ENCODE assay signal across 18 cellular contexts in genomic region chr18:47847635-47848034, GRCh38.
DNase-seq lines count a peak whose midpoint lies in the region; ATAC-seq and TF ChIP-seq lines count a peak whose summit lies in the region.
"Had no signal": no experiment of that assay in that cellular context is flagged by ENCODE, and none has a peak within 500 bp of the region (broad histone marks: within the 10 kb centered on the region; RNA-seq: fewer than 3 reads in every experiment).

No MANE protein-coding gene starts in this region.

- POLR2A ChIA-PET in activated CD4-positive, alpha-beta T cell treated with anti-CD3 and anti-CD28 coated beads for 36 hours (lab: Charles Lee) = no interaction called here

- no peak for TF ChIP-seq POLR2A in thyroid gland (IDR thresholded peaks at IDR 0.05)

- TF ChIP-seq CTCF in psoas muscle (IDR thresholded peaks at IDR 0.05) = no peak
- no peak for TF ChIP-seq CTCF in thyroid gland (IDR thresholded peaks at IDR 0.05)

- H3K36me3 ChIP-seq in psoas muscle (ENCODE audit: insufficient read depth in 1 of 2, low read depth in 1 of 2) = peaks cover 0 to 35% of the 10 kb centered on the region in 2 donors
- H3K36me3 ChIP-seq in thyroid gland = peaks cover 9 to 17% of the 10 kb centered on the region in 2 donors

- intact Hi-C loops in activated CD4-positive, alpha-beta T cell treated with anti-CD3 and anti-CD28 coated beads for 36 hours (cut with DNase I, micrococcal nuclease) = no loop called here
- intact Hi-C loops in psoas muscle (cut with DNase I) (no loop called here), thyroid gland (cut with DNase I) (no loop called here)

- no peaks in the 10 kb centered on the region for H3K9me3 ChIP-seq in psoas muscle
- H3K9me3 ChIP-seq in thyroid gland = no peaks in the 10 kb centered on the region
- H3K9me3 ChIP-seq: A549, Caco-2 had no signal

- H3K27ac Mint-ChIP-seq in activated CD4-positive, alpha-beta T cell treated with anti-CD3 and anti-CD28 coated beads for 36 hours = no peak overlapping the region
- H3K27ac Mint-ChIP-seq: CD4-positive, alpha-beta T cell had no signal

- no peak for DNase-seq in activated CD4-positive, alpha-beta T cell treated with anti-CD3 and anti-CD28 coated beads for 36 hours
- DNase-seq in activated CD4-positive, alpha-beta T cell treated with anti-CD3 and anti-CD28 coated beads for 1 hour = no peak
- DNase-seq in fibroblast of peridontal ligament (ENCODE audit: extremely low read depth) (peak; percentile 5), psoas muscle (no peak), kidney tubule cell (ENCODE audit: low spot score) (no peak), thyroid gland (no peak), cerebellar nuclear complex (lab: John Stamatoyannopoulos, UW) (no peak)
- DNase-seq: AML-193; Caco-2; CD4-positive, alpha-beta T cell; DMS153; DMS79; GF-D8; H9; IMR-90 had no signal

- CTCF ChIA-PET in activated CD4-positive, alpha-beta T cell treated with anti-CD3 and anti-CD28 coated beads for 36 hours (lab: Charles Lee) = interaction anchor here (0.7 to 1.7 kb wide), 4 partner anchors 10 to 149 kb away, joined by 3 read pairs; no protein-coding TSS in a partner anchor

- H3K27me3 Mint-ChIP-seq in activated CD4-positive, alpha-beta T cell treated with anti-CD3 and anti-CD28 coated beads for 36 hours = no peaks in the 10 kb centered on the region
- H3K27me3 Mint-ChIP-seq: CD4-positive, alpha-beta T cell had no signal

- no peaks in the 10 kb centered on the region for H3K4me1 ChIP-seq in psoas muscle
- no peaks in the 10 kb centered on the region for H3K4me1 ChIP-seq in thyroid gland
- H3K4me1 ChIP-seq: Caco-2 had no signal

- H3K36me3 Mint-ChIP-seq in activated CD4-positive, alpha-beta T cell treated with anti-CD3 and anti-CD28 coated beads for 36 hours (ENCODE audit: low read depth) = peaks cover 40% of the 10 kb centered on the region

- H3K4me3 ChIP-seq in psoas muscle (no peak overlapping the region), thyroid gland (replicated peaks in 1 of 3) (no peak overlapping the region)
- H3K4me3 ChIP-seq: A549 had no signal

- H3K27me3 ChIP-seq in psoas muscle (ENCODE audit: insufficient read depth in 3 of 3, low read length in 2 of 3) = no peaks in the 10 kb centered on the region
- H3K27me3 ChIP-seq in thyroid gland = no peaks in the 10 kb centered on the region

- H3K4me1 Mint-ChIP-seq in activated CD4-positive, alpha-beta T cell treated with anti-CD3 and anti-CD28 coated beads for 36 hours = no peaks in the 10 kb centered on the region
- H3K4me1 Mint-ChIP-seq: H9 had no signal

- H3K27ac ChIP-seq in psoas muscle = no peak overlapping the region
- H3K27ac ChIP-seq in thyroid gland = no peak overlapping the region
- H3K27ac ChIP-seq: 22Rv1, A549, C4-2B had no signal

- ATAC-seq in activated CD4-positive, alpha-beta T cell treated with anti-CD3 and anti-CD28 coated beads for 36 hours = peak; percentile 33
- ATAC-seq in psoas muscle = peak; percentile 28 to 70 (median 62)
- ATAC-seq: A549 had no signal

- no peak overlapping the region for H3K4me3 Mint-ChIP-seq in activated CD4-positive, alpha-beta T cell treated with anti-CD3 and anti-CD28 coated beads for 36 hours
- H3K4me3 Mint-ChIP-seq: CD4-positive, alpha-beta T cell; H9 had no signal

- H3K9me3 Mint-ChIP-seq in activated CD4-positive, alpha-beta T cell treated with anti-CD3 and anti-CD28 coated beads for 36 hours (ENCODE audit: low read depth) = no peaks in the 10 kb centered on the region
- H3K9me3 Mint-ChIP-seq: CD4-positive, alpha-beta T cell; H9 had no signal
